1 cellular context compared by ENCODE assay signal in genomic region chr7:100538654-100539435, GRCh38.
A peak's percentile ranks its signal among the peaks of the same experiment; 100 is the strongest.
TF ChIP-seq lines count a peak whose summit lies in the region.

TSS of gene AGFG2 (plus strand) at chr7:100539203. CDS start at chr7:100539347, 144 bp downstream.

TF ChIP-seq in HepG2, 621 proteins besides CTCF, POLR2A, EP300 and RAD21 (continued from another document and continues in another):
- TF ChIP-seq HOMEZ (CRISPR knock-in tag; IDR thresholded peaks at IDR 0.05; ENCODE audit: low read depth) (peak; percentile 78), ZNF605 (CRISPR knock-in tag; IDR thresholded peaks at IDR 0.05) (peak; percentile 66), ZNF558 (CRISPR knock-in tag; IDR thresholded peaks at IDR 0.05; ENCODE audit: borderline replicate concordance) (no peak; the same call in 1 of the 2 replicates), SIN3A (IDR thresholded peaks at IDR 0.05; ENCODE audit: borderline replicate concordance, low read depth, low read length) (peak; percentile 99), AFF4 (CRISPR knock-in tag; IDR thresholded peaks at IDR 0.05) (peak; percentile 81; the same call in 1 of the 2 replicates), ZFP36L1 (CRISPR knock-in tag; IDR thresholded peaks at IDR 0.05) (peak; percentile 97), TCF7 (IDR thresholded peaks at IDR 0.05; ENCODE audit: low read depth) (peak; percentile 69), SP4 (CRISPR knock-in tag; IDR thresholded peaks at IDR 0.05) (peak; percentile 98), PHF8 (CRISPR knock-in tag; IDR thresholded peaks at IDR 0.05) (no peak), NR0B2 (CRISPR knock-in tag; IDR thresholded peaks at IDR 0.05) (peak; percentile 83; the same call in 1 of the 2 replicates), TFAP4 (IDR thresholded peaks at IDR 0.05; ENCODE audit: borderline replicate concordance, low read depth) (peak; percentile 25; the same call in 1 of the 2 replicates), ZNF230 (CRISPR knock-in tag; IDR thresholded peaks at IDR 0.05) (0 out of 2 replicates have a peak, but pooled peaks have one; percentile 58), ZSCAN20 (CRISPR knock-in tag; IDR thresholded peaks at IDR 0.05; ENCODE audit: borderline replicate concordance) (0 out of 2 replicates have a peak, but pooled peaks have one; percentile 45), ZBTB44 (CRISPR knock-in tag; IDR thresholded peaks at IDR 0.05) (no peak), ZMYM4 (CRISPR knock-in tag; IDR thresholded peaks at IDR 0.05) (peak; percentile 84), ZNF607 (CRISPR knock-in tag; IDR thresholded peaks at IDR 0.05; ENCODE audit: borderline replicate concordance) (peak; percentile 66; the same call in 1 of the 2 replicates), ZHX1 (CRISPR knock-in tag; IDR thresholded peaks at IDR 0.05; ENCODE audit: low read depth) (0 out of 2 replicates have a peak, but pooled peaks have one; percentile 47), ZNF777 (CRISPR knock-in tag; IDR thresholded peaks at IDR 0.05) (peak; percentile 42; the same call in 1 of the 2 replicates), ZNF234 (CRISPR knock-in tag; conservative IDR thresholded peaks at IDR 0.05) (no peak), SRY (CRISPR knock-in tag; IDR thresholded peaks at IDR 0.05) (peak; percentile 91), ZSCAN29 (CRISPR knock-in tag; conservative IDR thresholded peaks at IDR 0.05) (no peak), ZNF350 (CRISPR knock-in tag; IDR thresholded peaks at IDR 0.05; ENCODE audit: borderline replicate concordance, low read depth) (peak; percentile 49), KDM5A (IDR thresholded peaks at IDR 0.05; ENCODE audit: borderline replicate concordance, low read length) (peak; percentile 71; the same call in 1 of the 2 replicates), TOE1 (CRISPR knock-in tag; IDR thresholded peaks at IDR 0.05) (no peak), FOSL1 (CRISPR knock-in tag; IDR thresholded peaks at IDR 0.05; ENCODE audit: borderline replicate concordance) (no peak), ZBTB20 (CRISPR knock-in tag; IDR thresholded peaks at IDR 0.05; ENCODE audit: borderline replicate concordance, low read depth) (peak; percentile 17; the same call in 1 of the 2 replicates), AGO1 (IDR thresholded peaks at IDR 0.05; ENCODE audit: low read depth, low read length, poor library complexity, severe bottlenecking) (peak; percentile 52), ZNF274 (CRISPR knock-in tag; IDR thresholded peaks at IDR 0.05) (peak; percentile 80), PHB2 (IDR thresholded peaks at IDR 0.05; ENCODE audit: partially characterized antibody) (no peak), ZFAT (CRISPR knock-in tag; conservative IDR thresholded peaks at IDR 0.05) (no peak), NAIF1 (CRISPR knock-in tag; IDR thresholded peaks at IDR 0.05; ENCODE audit: borderline replicate concordance) (0 out of 2 replicates have a peak, but pooled peaks have one; percentile 40), MATR3 (CRISPR knock-in tag; IDR thresholded peaks at IDR 0.05) (no peak), ZHX2 (IDR thresholded peaks at IDR 0.05; ENCODE audit: low read depth) (no peak), ZHX2 (CRISPR knock-in tag; IDR thresholded peaks at IDR 0.05; ENCODE audit: borderline replicate concordance) (no peak), ZNF543 (CRISPR knock-in tag; IDR thresholded peaks at IDR 0.05) (peak; percentile 62; the same call in 1 of the 2 replicates), ATF2 (CRISPR knock-in tag; IDR thresholded peaks at IDR 0.05) (peak; percentile 55; the same call in 1 of the 2 replicates), REXO4 (CRISPR knock-in tag; IDR thresholded peaks at IDR 0.05; ENCODE audit: borderline replicate concordance) (0 out of 2 replicates have a peak, but pooled peaks have one; percentile 44), GMEB1 (CRISPR knock-in tag; IDR thresholded peaks at IDR 0.05; ENCODE audit: borderline replicate concordance) (peak; percentile 95), HOXA9 (CRISPR knock-in tag; IDR thresholded peaks at IDR 0.05; ENCODE audit: borderline replicate concordance) (0 out of 2 replicates have a peak, but pooled peaks have one; percentile 37)
